31 cellular contexts compared by ENCODE assay signal in genomic region chr4:168507178-168507577, GRCh38.
"Had no signal": no experiment of that assay in that cellular context is flagged by ENCODE, and none has a peak within 500 bp of the region (broad histone marks: within the 10 kb centered on the region; RNA-seq: fewer than 3 reads in every experiment).

No MANE protein-coding gene starts in this region.

- H3K9me3 ChIP-seq: breast epithelium, esophagus muscularis mucosa, heart right ventricle, sigmoid colon, suprapubic skin, tibial nerve had no signal

- DNase-seq: activated CD4-positive, alpha-beta T cell treated with anti-CD3 and anti-CD28 coated beads, Interleukin-2, amount 50 U/mL, for 1 hour; activated CD8-positive, alpha-beta T cell treated with anti-CD3 and anti-CD28 coated beads for 36 hours; activated gamma-delta T cell treated with Interleukin-2 at 50 U/mL for 16 hours; activated naive CD8-positive, alpha-beta T cell treated with anti-CD3 and anti-CD28 coated beads, Interleukin-2, amount 50 U/mL, for 24 hours; activated T-cell treated with anti-CD3 and anti-CD28 coated beads, Interleukin-2, amount 50 U/mL, for 4 hours; dermis blood vessel endothelial cell; effector CD4-positive, alpha-beta T cell; foreskin keratinocyte; heart right ventricle; kidney glomerular epithelial cell; naive B cell; nephron progenitor cell; sigmoid colon; stimulated activated CD4-positive, alpha-beta T cell treated with anti-CD3 and anti-CD28 coated beads, Interleukin-1b, Interleukin-23, amount 100 ng/mL, for 48 hours; stimulated activated CD4-positive, alpha-beta T cell treated with anti-CD3 and anti-CD28 coated beads, Interleukin-4, amount 100 ng/mL, for 4 hours; stimulated activated CD8-positive, alpha-beta memory T cell treated with anti-CD3 and anti-CD28 coated beads, Interleukin-4, amount 100 ng/mL, for 48 hours; stimulated activated naive CD8-positive, alpha-beta T cell treated with anti-CD3 and anti-CD28 coated beads, Interleukin-15, amount 100 ng/mL, for 72 hours; SW 1271; T-helper 17 cell; T1000 had no signal

- ATAC-seq: activated CD8-positive, alpha-beta T cell treated with anti-CD3 and anti-CD28 coated beads for 36 hours; activated naive CD8-positive, alpha-beta T cell treated with anti-CD3 and anti-CD28 coated beads, Interleukin-2, amount 50 U/mL, for 24 hours; activated T-cell treated with anti-CD3 and anti-CD28 coated beads, Interleukin-2, amount 50 U/mL, for 4 hours; activated T-helper 17 cell treated with anti-CD3 and anti-CD28 coated beads, Interleukin-2, amount 50 U/mL, for 72 hours; foreskin keratinocyte; left lobe of liver; stimulated activated memory B cell treated with anti-CD40 and anti-IgM and Interleukin-4, amounts not matched to agents 10 μg/mL and 1 μg/mL and 100 μg/mL, for 72 hours; stimulated activated naive CD8-positive, alpha-beta T cell treated with anti-CD3 and anti-CD28 coated beads, Interleukin-15, amount 100 ng/mL, for 72 hours; T-helper 17 cell; WTC11 had no signal

- H3K4me1 ChIP-seq: breast epithelium, foreskin keratinocyte, parathyroid adenoma, sigmoid colon, suprapubic skin, tibial nerve had no signal

- H3K4me3 ChIP-seq: breast epithelium, esophagus muscularis mucosa, heart right ventricle, lung, sigmoid colon, smooth muscle cell, suprapubic skin, tibial nerve had no signal

- H3K27me3 ChIP-seq: breast epithelium, esophagus muscularis mucosa, foreskin keratinocyte, heart right ventricle, sigmoid colon, suprapubic skin, tibial nerve had no signal

- H3K27ac ChIP-seq: breast epithelium, esophagus muscularis mucosa, foreskin keratinocyte, parathyroid adenoma, sigmoid colon, suprapubic skin, tibial nerve had no signal

- H3K36me3 ChIP-seq: breast epithelium, esophagus muscularis mucosa, heart right ventricle, sigmoid colon, suprapubic skin, tibial nerve had no signal
